ENCODE assay signal across 7 cellular contexts in genomic region chr3:150600647-150601530, GRCh38. TPM values are rescaled to one million over a fixed set of nuclear protein-coding genes. Genes with fewer than 3 reads are reported as not detected.
DNase-seq lines count a peak whose midpoint lies in the region; ATAC-seq, FAIRE-seq and TF ChIP-seq lines count a peak whose summit lies in the region.
"Not testable (repeated sequence)": the region's sequence is repeated elsewhere in the genome, so short reads cannot be mapped to it uniquely, and the experiment has no call there.

No MANE protein-coding gene starts in this region.

- H3K27ac ChIP-seq in HUES6 (ENCODE audit: low read depth, low read length) (peak overlapping the region; percentile 87; the same call in 1 of the 2 replicates), GM12878 (ENCODE audit: control insufficient read depth, insufficient read depth) (peak overlapping the region; percentile 88)
- not testable (repeated sequence) for H3K27ac ChIP-seq in fibroblast of lung (ENCODE audit: insufficient read depth, low read length); naive thymus-derived CD4-positive, alpha-beta T cell (ENCODE audit: low read depth, low read length)

- in situ Hi-C loops in GM12878 (cut with MboI), result not testable (repeated sequence)

- not testable (repeated sequence) for H2AFZ ChIP-seq in GM12878 (ENCODE audit: control insufficient read depth, low read depth, low read length); fibroblast of lung (ENCODE audit: low read length)

- not testable (repeated sequence) for TF ChIP-seq POLR2A in GM12878 (IDR thresholded peaks at IDR 0.05; ENCODE audit: low read depth, low read length)

- H3K27ac Mint-ChIP-seq in activated B cell treated with CpG ODN at 0.5 μM for 24 hours, result peak overlapping the region; percentile 93
- peak overlapping the region in 7 of 9 donors; percentile 47 to 100 (median 70) for H3K27ac Mint-ChIP-seq in naive thymus-derived CD4-positive, alpha-beta T cell

- not testable (repeated sequence) for FAIRE-seq in GM12878 (lab: Jason Lieb, UNC)

- H3K4me1 Mint-ChIP-seq in activated B cell treated with CpG ODN at 0.5 μM for 24 hours, result peaks cover 70% of the 10 kb centered on the region
- peaks cover 24 to 53% (median 46%) of the 10 kb centered on the region in 7 donors for H3K4me1 Mint-ChIP-seq in naive thymus-derived CD4-positive, alpha-beta T cell

- not testable (repeated sequence) for TF ChIP-seq RAD21 in GM12878 (IDR thresholded peaks at IDR 0.05; ENCODE audit: insufficient read depth, low read depth, low read length)

- not testable (repeated sequence) for ATAC-seq in activated B cell treated with CpG ODN at 0.5 μM for 24 hours (ENCODE audit: low read depth); GM12878; naive thymus-derived CD4-positive, alpha-beta T cell

- peak; percentile 55 for DNase-seq in OCI-M2 (lab: John Stamatoyannopoulos, UW; ENCODE audit: unreplicated experiment)
- not testable (repeated sequence) for DNase-seq in activated B cell treated with CpG ODN at 0.5 μM for 24 hours; GM12878 (ENCODE audit: low read depth, low spot score); naive thymus-derived CD4-positive, alpha-beta T cell
- peak in 1 of 2 donors; percentile 57 for DNase-seq in fibroblast of lung (ENCODE audit: low read depth in 2 of 2)

- peaks cover 92% of the 10 kb centered on the region for H3K79me2 ChIP-seq in GM12878 (ENCODE audit: control insufficient read depth, insufficient read depth, low read length)
- H3K79me2 ChIP-seq in fibroblast of lung (ENCODE audit: control insufficient read depth, insufficient read depth, low read length), result peaks cover 33% of the 10 kb centered on the region

- H3K27me3 Mint-ChIP-seq in activated B cell treated with CpG ODN at 0.5 μM for 24 hours; naive thymus-derived CD4-positive, alpha-beta T cell: not testable (repeated sequence)

- not testable (repeated sequence) for H4K20me1 ChIP-seq in GM12878 (ENCODE audit: control insufficient read depth, insufficient read depth); fibroblast of lung (ENCODE audit: control insufficient read depth, extremely low read depth, insufficient read depth, low read length)

- H3K4me2 ChIP-seq in GM12878 (ENCODE audit: control insufficient read depth, insufficient read depth) (peak overlapping the region; percentile 82), fibroblast of lung (ENCODE audit: extremely low read depth, insufficient read depth, low read length) (peak overlapping the region; percentile 15)

- TF ChIP-seq EP300 in GM12878 (IDR thresholded peaks at IDR 0.05; ENCODE audit: borderline replicate concordance in 1 of 2, control insufficient read depth in 1 of 2, low read depth in 2 of 2, low read length in 2 of 2), result not testable (repeated sequence)

- RAD21 ChIA-PET in GM12878 (lab: Charles Lee; ENCODE audit: unreplicated experiment), result interaction anchor here (0.6 to 3.3 kb wide), 2 partner anchors 55 to 101 kb away, joined by 4 to 25 read pairs; partner anchors contain the start of genes EIF2A and SERP1

- SMC1A ChIA-PET in GM12878 (lab: Charles Lee; ENCODE audit: uncharacterized antibody, unreplicated experiment), result interaction anchor here (0.7 to 1.2 kb wide), 5 partner anchors 51 to 943 kb away, joined by 3 read pairs; partner anchors contain the start of genes EIF2A, SERP1 and WWTR1

- not testable (repeated sequence) for H3K9ac ChIP-seq in HUES6 (ENCODE audit: low read length); fibroblast of lung (ENCODE audit: insufficient read depth, low read length)
- peak overlapping the region; percentile 92 for H3K9ac ChIP-seq in GM12878 (ENCODE audit: control insufficient read depth, insufficient read depth, low read length)

- peaks cover 36% of the 10 kb centered on the region for H3K4me1 ChIP-seq in HUES6 (ENCODE audit: control insufficient read depth, insufficient read depth, low read length)
- H3K4me1 ChIP-seq in GM12878 (ENCODE audit: control insufficient read depth, insufficient read depth, low read length), result peaks cover 18% of the 10 kb centered on the region
- not testable (repeated sequence) for H3K4me1 ChIP-seq in fibroblast of lung (ENCODE audit: control insufficient read depth, extremely low read depth, insufficient read depth, low read length)
- H3K4me1 ChIP-seq in naive thymus-derived CD4-positive, alpha-beta T cell (ENCODE audit: control insufficient read depth in 2 of 2, insufficient read depth in 2 of 2, low read length in 2 of 2), result peaks cover 11 to 17% of the 10 kb centered on the region in 2 donors

- H3K9me3 ChIP-seq in HUES6 (ENCODE audit: control insufficient read depth, insufficient read depth, low read depth, low read length); GM12878 (replicated peaks; ENCODE audit: control insufficient read depth, insufficient read depth, low read length); fibroblast of lung (ENCODE audit: control insufficient read depth, insufficient read depth, low read depth, low read length); naive thymus-derived CD4-positive, alpha-beta T cell (ENCODE audit: control insufficient read depth in 2 of 3, low read length in 3 of 3): not testable (repeated sequence)

- not testable (repeated sequence) for H3K36me3 ChIP-seq in HUES6 (ENCODE audit: control insufficient read depth, insufficient read depth, low read length); GM12878 (ENCODE audit: control insufficient read depth in 2 of 2, insufficient read depth in 2 of 2, low read length in 1 of 2); fibroblast of lung (ENCODE audit: control insufficient read depth, insufficient read depth, low read length); naive thymus-derived CD4-positive, alpha-beta T cell (ENCODE audit: control insufficient read depth in 2 of 3, insufficient read depth in 3 of 3, low read length in 3 of 3)

- H3K9me3 Mint-ChIP-seq in activated B cell treated with CpG ODN at 0.5 μM for 24 hours; naive thymus-derived CD4-positive, alpha-beta T cell: not testable (repeated sequence)

- POLR2A ChIA-PET in activated B cell treated with CpG ODN at 0.5 μM for 24 hours (lab: Charles Lee) (interaction anchor here (0.7 kb wide), 1 partner anchor 161 kb away, joined by 3 read pairs; no protein-coding TSS in a partner anchor), GM12878 (lab: Charles Lee) (interaction anchor here (1.0 to 5.0 kb wide), 5 partner anchors 9 to 162 kb away, joined by 3 to 33 read pairs (median 9); partner anchors contain the start of genes EIF2A, SERP1 and SIAH2)
- POLR2A ChIA-PET in naive thymus-derived CD4-positive, alpha-beta T cell (lab: Charles Lee), result interaction anchor here (1.7 kb wide), 1 partner anchor 55 kb away, joined by 4 read pairs; the partner anchor contains the start of gene SERP1

- BruUV-seq in GM12878 (replicated peaks; lab: Mats Ljungman, UMichigan), result TSS peak; percentile 64

- H3K4me3 Mint-ChIP-seq in activated B cell treated with CpG ODN at 0.5 μM for 24 hours, result peak overlapping the region; percentile 76
- H3K4me3 Mint-ChIP-seq in naive thymus-derived CD4-positive, alpha-beta T cell, result peak overlapping the region in 9 of 10 donors; percentile 25 to 100 (median 66)

- H3K36me3 Mint-ChIP-seq in activated B cell treated with CpG ODN at 0.5 μM for 24 hours (ENCODE audit: low read depth), result peaks cover 15% of the 10 kb centered on the region
- H3K36me3 Mint-ChIP-seq in naive thymus-derived CD4-positive, alpha-beta T cell, result peaks cover 4 to 21% (median 7%) of the 10 kb centered on the region in 5 donors

- H3K27me3 ChIP-seq in HUES6 (ENCODE audit: control insufficient read depth, insufficient read depth, low read length); GM12878 (replicated peaks in 1 of 2; ENCODE audit: control insufficient read depth in 2 of 2, insufficient read depth in 2 of 2, low read length in 1 of 2); fibroblast of lung (ENCODE audit: control insufficient read depth, insufficient read depth, low read length); naive thymus-derived CD4-positive, alpha-beta T cell (ENCODE audit: control insufficient read depth in 2 of 2, insufficient read depth in 2 of 2, low read length in 2 of 2): not testable (repeated sequence)

- TF ChIP-seq CTCF in activated B cell treated with CpG ODN at 0.5 μM for 24 hours (IDR thresholded peaks at IDR 0.05); GM12878 (IDR thresholded peaks at IDR 0.05 in 2 of 3, conservative IDR thresholded peaks at IDR 0.05 in 1 of 3; ENCODE audit: control insufficient read depth in 2 of 3, extremely low read depth in 1 of 3, insufficient read depth in 1 of 3, low read depth in 3 of 3, low read length in 3 of 3); fibroblast of lung (conservative IDR thresholded peaks at IDR 0.05 in 1 of 2, IDR thresholded peaks at IDR 0.05 in 1 of 2; ENCODE audit: low read depth in 1 of 2, low read length in 2 of 2): not testable (repeated sequence)

- intact Hi-C loops in activated B cell treated with CpG ODN at 0.5 μM for 24 hours (cut with micrococcal nuclease), result not testable (repeated sequence)
- intact Hi-C loops in GM12878 (cut with micrococcal nuclease; ENCODE audit: unreplicated experiment), result loop anchor here (5.0 kb wide), 2 partner anchors 101 to 189 kb away; partner anchors contain the start of gene ERICH6
- intact Hi-C loops in naive thymus-derived CD4-positive, alpha-beta T cell (cut with micrococcal nuclease), result loop anchor here (5.0 kb wide), 5 partner anchors 36 to 1596 kb away; partner anchors contain the start of genes GPR171 (in 2 of the 2) and MED12L (in 1 of the 2)

- WGBS in GM12878 (ENCODE audit: insufficient coverage, insufficient replicate concordance, low lambda C conversion rate, missing lambda C conversion rate), result 0% methylated on average over 13 of the region's 13 CpGs

- H3K4me3 ChIP-seq in GM08714 (ENCODE audit: low read length) (peak overlapping the region; percentile 6; the same call in 1 of the 2 replicates), HUES6 (ENCODE audit: low read depth, low read length) (peak overlapping the region; percentile 30), GM12878 (peak overlapping the region; percentile 92)
- not testable (repeated sequence) for H3K4me3 ChIP-seq in fibroblast of lung (replicated peaks in 1 of 4; ENCODE audit: control extremely low read depth in 1 of 4, insufficient read depth in 1 of 4, low read depth in 3 of 4, low read length in 4 of 4); naive thymus-derived CD4-positive, alpha-beta T cell (ENCODE audit: low read length)

- CTCF ChIA-PET in activated B cell treated with CpG ODN at 0.5 μM for 24 hours (lab: Charles Lee); GM12878 (lab: Yijun Ruan, JAX); naive thymus-derived CD4-positive, alpha-beta T cell (lab: Charles Lee): not testable (repeated sequence)

RNA-seq across cellular contexts. Expression of gene SELENOT, which starts 2.2 kb away (rescaled TPM):
- total RNA-seq in activated B cell treated with CpG ODN at 0.5 μM for 24 hours (137 and 145 TPM in 2 replicates), GM12878 (2014; rRNA removed) (234 and 236 TPM in 2 replicates), GM12878 (2014; rRNA removed; fragmentation: Illumina TruSeq; extraction: Trizol) (87.7 and 89.4 TPM in 2 replicates), GM12878 (2021) (111 and 113 TPM in 2 replicates), fibroblast of lung (52.1 and 130 TPM in 2 replicates)
- total RNA-seq in GM12878 (2013; cell fraction: nucleolus; rRNA removed), result 80.1 and 88.1 TPM in 2 replicates
- 62.6 TPM for polyA plus RNA-seq in GM12878 (2011; ENCODE audit: low read depth)
- polyA plus RNA-seq in GM12878 (2011; rRNA removed) (722 and 768 TPM in 2 replicates), GM12878 (2014; fragmentation: Illumina TruSeq; extraction: Trizol) (221 and 236 TPM in 2 replicates), GM12878 (2014; fragmentation: Nextera tagmentation; extraction: Ambion mirVana) (100 to 1,000 TPM; 323 to 593 TPM), GM12878 (2014; rRNA removed) (149 and 160 TPM in 2 replicates), GM12878 (2016; fragmentation: Nextera tagmentation; extraction: Ambion mirVana) (100 to 1,000 TPM; 285 to 289 TPM), fibroblast of lung (347 and 365 TPM in 2 replicates)
- 492 and 659 TPM in 2 replicates for polyA plus RNA-seq in GM12878 (2011; cell fraction: cytosol; rRNA removed)
- 155 and 277 TPM in 2 replicates for polyA plus RNA-seq in GM12878 (2011; cell fraction: nucleus; rRNA removed)
- 82.2 and 102 TPM in 2 replicates for polyA plus RNA-seq in GM12878 (2012)
- 644 and 784 TPM in 2 replicates for polyA minus RNA-seq in GM12878 (2011; rRNA and poly(A)+ RNA removed)
- polyA minus RNA-seq in GM12878 (2011; cell fraction: cytosol; rRNA and poly(A)+ RNA removed), result 90.9 and 99.9 TPM in 2 replicates
- 73.4 and 77.1 TPM in 2 replicates for polyA minus RNA-seq in GM12878 (2011; cell fraction: nucleus; rRNA and poly(A)+ RNA removed)
- polyA plus RNA-seq in fibroblast of lung (2012), result 104 and 120 TPM in 2 replicates
- 420 and 427 TPM in 2 replicates for polyA minus RNA-seq in fibroblast of lung (ENCODE audit: low replicate concordance)
- 100 to 1,000 TPM in 1 of 5 experiments, 10 to 100 TPM in 4; 51.3 to 104 (median 78.1) TPM for total RNA-seq in naive thymus-derived CD4-positive, alpha-beta T cell
- 100 to 1,000 TPM; 174 to 179 TPM for polyA plus RNA-seq in naive thymus-derived CD4-positive, alpha-beta T cell

RNA-seq across cellular contexts. Expression of gene EIF2A, which starts 54.3 kb away (rescaled TPM):
- 105 and 109 TPM in 2 replicates for total RNA-seq in activated B cell treated with CpG ODN at 0.5 μM for 24 hours
- total RNA-seq in GM12878 (2013; cell fraction: nucleolus; rRNA removed), result 239 and 247 TPM in 2 replicates
- total RNA-seq in GM12878 (2014; rRNA removed), result 143 and 185 TPM in 2 replicates
- total RNA-seq in GM12878 (2014; rRNA removed; fragmentation: Illumina TruSeq; extraction: Trizol), result 201 and 206 TPM in 2 replicates
- total RNA-seq in GM12878 (2021), result 112 and 121 TPM in 2 replicates
- polyA plus RNA-seq in GM12878 (2011; ENCODE audit: low read depth), result 260 TPM
- 181 and 301 TPM in 2 replicates for polyA plus RNA-seq in GM12878 (2011; rRNA removed)
- 120 and 133 TPM in 2 replicates for polyA plus RNA-seq in GM12878 (2011; cell fraction: cytosol; rRNA removed)
- polyA plus RNA-seq in GM12878 (2011; cell fraction: nucleus; rRNA removed), result 94.7 and 96.7 TPM in 2 replicates
- 134 and 147 TPM in 2 replicates for polyA plus RNA-seq in GM12878 (2012)
- polyA plus RNA-seq in GM12878 (2014; fragmentation: Illumina TruSeq; extraction: Trizol), result 211 and 313 TPM in 2 replicates
- polyA plus RNA-seq in GM12878 (2014; fragmentation: Nextera tagmentation; extraction: Ambion mirVana), result 100 to 1,000 TPM; 126 to 130 TPM
- polyA plus RNA-seq in GM12878 (2014; rRNA removed), result 111 and 155 TPM in 2 replicates
- polyA plus RNA-seq in GM12878 (2016; fragmentation: Nextera tagmentation; extraction: Ambion mirVana), result 10 to 100 TPM; 85.4 to 86.1 TPM
- 219 and 229 TPM in 2 replicates for polyA minus RNA-seq in GM12878 (2011; rRNA and poly(A)+ RNA removed)
- 47.3 and 73.6 TPM in 2 replicates for polyA minus RNA-seq in GM12878 (2011; cell fraction: cytosol; rRNA and poly(A)+ RNA removed)
- 42.4 and 73.2 TPM in 2 replicates for polyA minus RNA-seq in GM12878 (2011; cell fraction: nucleus; rRNA and poly(A)+ RNA removed)
- 128 and 248 TPM in 2 replicates for total RNA-seq in fibroblast of lung
- polyA plus RNA-seq in fibroblast of lung, result 167 and 208 TPM in 2 replicates
- polyA plus RNA-seq in fibroblast of lung (2012), result 55.2 and 59.5 TPM in 2 replicates
- polyA minus RNA-seq in fibroblast of lung (ENCODE audit: low replicate concordance), result 8.1 and 12.2 TPM in 2 replicates
- total RNA-seq in naive thymus-derived CD4-positive, alpha-beta T cell, result 100 to 1,000 TPM in 4 of 5 experiments, 10 to 100 TPM in 1; 94.7 to 135 (median 105) TPM
- 10 to 100 TPM; 54.1 to 58.4 TPM for polyA plus RNA-seq in naive thymus-derived CD4-positive, alpha-beta T cell

RNA-seq across cellular contexts. Expression of gene SERP1, which starts 54.6 kb away (rescaled TPM):
- 87.2 and 88.2 TPM in 2 replicates for total RNA-seq in activated B cell treated with CpG ODN at 0.5 μM for 24 hours
- 90.4 and 104 TPM in 2 replicates for total RNA-seq in GM12878 (2013; cell fraction: nucleolus; rRNA removed)
- total RNA-seq in GM12878 (2014; rRNA removed), result 145 and 157 TPM in 2 replicates
- 76.5 and 77.7 TPM in 2 replicates for total RNA-seq in GM12878 (2014; rRNA removed; fragmentation: Illumina TruSeq; extraction: Trizol)
- 93.6 and 97.6 TPM in 2 replicates for total RNA-seq in GM12878 (2021)
- polyA plus RNA-seq in GM12878 (2011; ENCODE audit: low read depth), result 80.0 TPM
- 67.2 and 112 TPM in 2 replicates for polyA plus RNA-seq in GM12878 (2011; rRNA removed)
- polyA plus RNA-seq in GM12878 (2011; cell fraction: cytosol; rRNA removed), result 50.0 and 89.7 TPM in 2 replicates
- 48.0 and 48.1 TPM in 2 replicates for polyA plus RNA-seq in GM12878 (2011; cell fraction: nucleus; rRNA removed)
- 125 and 132 TPM in 2 replicates for polyA plus RNA-seq in GM12878 (2012)
- 72.5 and 82.5 TPM in 2 replicates for polyA plus RNA-seq in GM12878 (2014; fragmentation: Illumina TruSeq; extraction: Trizol)
- polyA plus RNA-seq in GM12878 (2014; fragmentation: Nextera tagmentation; extraction: Ambion mirVana), result 10 to 100 TPM; 31.1 to 46.7 TPM
- polyA plus RNA-seq in GM12878 (2014; rRNA removed), result 192 and 218 TPM in 2 replicates
- 100 to 1,000 TPM; 221 to 242 TPM for polyA plus RNA-seq in GM12878 (2016; fragmentation: Nextera tagmentation; extraction: Ambion mirVana)
- polyA minus RNA-seq in GM12878 (2011; rRNA and poly(A)+ RNA removed), result 31.8 and 39.4 TPM in 2 replicates
- 34.9 and 40.1 TPM in 2 replicates for polyA minus RNA-seq in GM12878 (2011; cell fraction: cytosol; rRNA and poly(A)+ RNA removed)
- 54.2 and 71.5 TPM in 2 replicates for polyA minus RNA-seq in GM12878 (2011; cell fraction: nucleus; rRNA and poly(A)+ RNA removed)
- total RNA-seq in fibroblast of lung, result 116 and 135 TPM in 2 replicates
- 82.9 and 105 TPM in 2 replicates for polyA plus RNA-seq in fibroblast of lung
- 85.2 and 93.5 TPM in 2 replicates for polyA plus RNA-seq in fibroblast of lung (2012)
- 10.0 and 19.1 TPM in 2 replicates for polyA minus RNA-seq in fibroblast of lung (ENCODE audit: low replicate concordance)
- total RNA-seq in naive thymus-derived CD4-positive, alpha-beta T cell, result 100 to 1,000 TPM in 4 of 5 experiments, 10 to 100 TPM in 1; 89.4 to 120 (median 115) TPM
- 100 to 1,000 TPM; 115 to 140 TPM for polyA plus RNA-seq in naive thymus-derived CD4-positive, alpha-beta T cell
